ENCODE assay signal across 12 cellular contexts in the genomic region with DNA sequence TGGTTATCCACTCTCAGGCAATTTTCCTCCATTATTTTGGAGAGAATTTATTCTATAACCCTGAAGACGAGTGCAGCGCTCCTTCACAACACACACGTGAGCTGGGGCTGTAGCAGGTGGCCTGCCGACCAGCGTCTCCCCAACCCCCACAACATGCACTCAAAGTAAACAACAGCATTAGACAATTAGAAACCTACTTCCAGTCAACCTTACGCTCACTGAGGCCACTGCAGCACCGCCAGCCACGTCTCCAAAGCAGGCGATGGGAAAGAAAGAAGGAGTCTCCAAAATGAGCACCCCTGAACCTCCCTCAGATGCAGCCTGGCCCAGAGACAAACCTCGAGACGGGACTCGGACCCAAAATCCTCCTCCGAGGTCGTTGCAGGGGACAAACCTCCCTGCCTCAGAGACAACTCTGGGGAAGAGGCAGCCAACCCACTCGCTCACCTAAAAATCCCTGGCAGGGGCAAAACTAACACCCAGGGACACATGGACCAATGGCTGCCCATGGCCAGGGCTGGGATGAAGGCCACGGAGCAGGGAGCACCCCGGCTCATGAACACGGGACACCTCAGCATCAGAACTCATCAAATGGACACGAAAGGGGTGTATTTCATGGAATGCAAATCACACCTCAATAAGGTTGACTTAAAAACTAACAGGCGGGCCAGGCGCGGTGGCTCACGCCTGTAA. TPM values are rescaled to one million over a fixed set of nuclear protein-coding genes. Genes with fewer than 3 reads are reported as not detected.
DNase-seq lines count a peak whose midpoint lies in the region; ATAC-seq and TF ChIP-seq lines count a peak whose summit lies in the region.
"Had no signal": no experiment of that assay in that cellular context is flagged by ENCODE, and none has a peak within 500 bp of the region (broad histone marks: within the 10 kb centered on the region; RNA-seq: fewer than 3 reads in every experiment).

No MANE protein-coding gene starts in this region.

- peak overlapping the region in 1 of 2 donors; percentile 74 for H3K27ac Mint-ChIP-seq in effector memory CD8-positive, alpha-beta T cell

- WGBS in psoas muscle, 3 donors, result 89 to 91% (median 90%) methylated on average over 23 of the region's 23 CpGs

- intact Hi-C loops in psoas muscle (cut with DNase I), result loop anchor here (10.0 kb wide), 2 partner anchors 274 to 564 kb away; partner anchors contain the start of gene CTDP1 (in 1 of the 2)

- DNase-seq in NCI-H510A treated with DMSO at 0.1 percent for 48 hours (lab: John Stamatoyannopoulos, UW) (peak; percentile 70), NCI-H510A (lab: John Stamatoyannopoulos, UW) (no peak), HL-60 (ENCODE audit: low read depth in 1 of 2, low spot score in 1 of 2) (no peak), psoas muscle (peak in 1 of 2 donors; percentile 51), NCI-H1436 (lab: John Stamatoyannopoulos, UW) (no peak)
- no peak for DNase-seq in effector memory CD8-positive, alpha-beta T cell
- DNase-seq: foreskin melanocyte, NCI-H1694, OCI-M1, T-helper 9 cell had no signal

- H3K9me3 ChIP-seq in psoas muscle, result no peaks in the 10 kb centered on the region

- H3K36me3 ChIP-seq in psoas muscle (ENCODE audit: insufficient read depth in 1 of 2, low read depth in 1 of 2), result peaks cover 0 to 11% of the 10 kb centered on the region in 2 donors

- peaks cover 48% of the 10 kb centered on the region for H3K4me1 ChIP-seq in psoas muscle

- ATAC-seq in effector memory CD8-positive, alpha-beta T cell (replicated peaks), result no peak
- ATAC-seq in psoas muscle, result no peak
- no peak for ATAC-seq in HG02981 (IDR thresholded peaks at IDR 0.05; ENCODE audit: unreplicated experiment)
- ATAC-seq in HG03457 (IDR thresholded peaks at IDR 0.05; ENCODE audit: unreplicated experiment), result no peak

- H3K27me3 Mint-ChIP-seq in effector memory CD8-positive, alpha-beta T cell, result no peaks in the 10 kb centered on the region

- no peaks in the 10 kb centered on the region for H3K9me3 Mint-ChIP-seq in effector memory CD8-positive, alpha-beta T cell

- H3K27me3 ChIP-seq in HL-60 (ENCODE audit: insufficient read depth, poor library complexity, severe bottlenecking) (no peaks in the 10 kb centered on the region), psoas muscle (ENCODE audit: insufficient read depth in 3 of 3, low read length in 2 of 3) (no peaks in the 10 kb centered on the region)

- H3K27ac ChIP-seq in HL-60 (replicated peaks) (peak overlapping the region; percentile 69), psoas muscle (peak overlapping the region; percentile 85)

- TF ChIP-seq CTCF in HL-60 (IDR thresholded peaks at IDR 0.05; ENCODE audit: insufficient read depth, low read length) (no peak), psoas muscle (IDR thresholded peaks at IDR 0.05) (no peak)

- H3K4me1 Mint-ChIP-seq in effector memory CD8-positive, alpha-beta T cell (ENCODE audit: low read depth in 2 of 2), result peaks cover 31 to 36% of the 10 kb centered on the region in 2 donors

- H3K4me3 Mint-ChIP-seq in effector memory CD8-positive, alpha-beta T cell, result peak overlapping the region; percentile 79 to 80

- H3K4me3 ChIP-seq in HL-60 (replicated peaks; ENCODE audit: insufficient read depth, low read length) (no peak overlapping the region), psoas muscle (peak overlapping the region; percentile 77)

- H3K36me3 Mint-ChIP-seq in effector memory CD8-positive, alpha-beta T cell (ENCODE audit: insufficient read depth), result peaks cover 14% of the 10 kb centered on the region

RNA-seq across cellular contexts. Expression of gene SLC66A2, which starts 2.6 kb away (rescaled TPM):
- total RNA-seq in psoas muscle, result 100 to 1,000 TPM in 2 of 4 donors, 10 to 100 TPM in 2; 36.4 to 160 (median 72.7) TPM
- 10 to 100 TPM; 53.4 to 79.3 (median 67.7) TPM for polyA plus RNA-seq in psoas muscle

RNA-seq across cellular contexts. Expression of gene HSBP1L1, which starts 15.6 kb away (rescaled TPM):
- 1 to 10 TPM; 2.5 to 9.3 (median 8.4) TPM for total RNA-seq in psoas muscle
- polyA plus RNA-seq in psoas muscle, result 10 to 100 TPM in 2 of 3 donors, 1 to 10 TPM in 1; 5.0 to 11.9 (median 10.2) TPM

RNA-seq across cellular contexts. Expression of gene TXNL4A, which starts 39.5 kb away (rescaled TPM):
- total RNA-seq in psoas muscle, result 100 to 1,000 TPM in 3 of 4 donors, 10 to 100 TPM in 1; 81.5 to 147 (median 108) TPM
- polyA plus RNA-seq in psoas muscle, result 100 to 1,000 TPM; 111 to 217 (median 150) TPM
